Comparison of ENCODE assay signal across 12 cellular contexts in the genomic region with DNA sequence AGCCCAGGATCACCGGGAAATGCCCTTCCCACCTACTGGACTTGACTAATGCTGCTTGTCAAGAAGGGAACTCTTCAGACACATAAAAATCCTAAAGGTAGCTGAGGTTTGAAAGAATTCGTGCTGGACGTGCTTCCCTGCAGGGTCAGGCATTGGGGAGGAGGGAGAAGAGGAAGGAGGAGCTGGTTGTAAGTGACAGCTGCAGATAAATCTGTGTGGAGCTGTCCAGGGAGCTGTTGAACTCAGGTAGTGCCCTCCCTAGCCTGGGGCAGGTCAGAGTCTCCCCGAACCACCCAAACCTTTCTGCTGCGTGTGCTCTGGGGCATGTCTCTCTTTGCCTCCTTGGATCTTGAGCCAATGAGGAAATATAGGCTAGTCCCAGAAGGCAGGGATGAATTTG. TPM values are rescaled to one million over a fixed set of nuclear protein-coding genes. Genes with fewer than 3 reads are reported as not detected.
DNase-seq lines count a peak whose midpoint lies in the region; ATAC-seq and TF ChIP-seq lines count a peak whose summit lies in the region.
"Had no signal": no experiment of that assay in that cellular context is flagged by ENCODE, and none has a peak within 500 bp of the region (broad histone marks: within the 10 kb centered on the region; RNA-seq: fewer than 3 reads in every experiment).

No MANE protein-coding gene starts in this region.

- H3K36me3 Mint-ChIP-seq in CD8-positive, alpha-beta memory T cell, result no peaks in the 10 kb centered on the region
- H3K36me3 Mint-ChIP-seq in osteocyte (ENCODE audit: unreplicated experiment), result no peaks in the 10 kb centered on the region

- CTCF ChIA-PET in CD8-positive, alpha-beta memory T cell (lab: Charles Lee), result interaction anchor here (0.9 kb wide), 1 partner anchor 12 kb away, joined by 3 read pairs; no protein-coding TSS in a partner anchor

- peaks cover 33 to 47% (median 42%) of the 10 kb centered on the region in 3 donors for H3K4me1 Mint-ChIP-seq in CD8-positive, alpha-beta memory T cell
- peaks cover 25% of the 10 kb centered on the region for H3K4me1 Mint-ChIP-seq in osteocyte (ENCODE audit: unreplicated experiment)

- no peak overlapping the region for H3K4me3 Mint-ChIP-seq in CD8-positive, alpha-beta memory T cell
- no peak overlapping the region for H3K4me3 Mint-ChIP-seq in osteocyte (ENCODE audit: unreplicated experiment)
- H3K4me3 Mint-ChIP-seq: activated B cell treated with CpG ODN at 0.5 μM for 24 hours, CD14-positive monocyte had no signal

- no peaks in the 10 kb centered on the region for H3K27me3 ChIP-seq in CD8-positive, alpha-beta memory T cell (ENCODE audit: insufficient read depth, low read length, poor library complexity, severe bottlenecking)
- H3K27me3 ChIP-seq in hepatocyte, result no peaks in the 10 kb centered on the region

- no peak for TF ChIP-seq CTCF in hepatocyte (IDR thresholded peaks at IDR 0.05; ENCODE audit: poor library complexity)
- no peak for TF ChIP-seq CTCF in osteocyte (IDR thresholded peaks at IDR 0.05)

- no peaks in the 10 kb centered on the region for H3K79me2 ChIP-seq in hepatocyte

- peaks cover 35% of the 10 kb centered on the region for H3K4me1 ChIP-seq in CD8-positive, alpha-beta memory T cell (ENCODE audit: insufficient read depth, low read length)
- peaks cover 31% of the 10 kb centered on the region for H3K4me1 ChIP-seq in hepatocyte (ENCODE audit: insufficient read depth)

- no peak for ATAC-seq in HG03342 (IDR thresholded peaks at IDR 0.05; ENCODE audit: unreplicated experiment)
- no peak for ATAC-seq in HG02610 (IDR thresholded peaks at IDR 0.05; ENCODE audit: unreplicated experiment)

- no peaks in the 10 kb centered on the region for H3K9me3 ChIP-seq in CD8-positive, alpha-beta memory T cell (ENCODE audit: low read length)
- H3K9me3 ChIP-seq in hepatocyte (ENCODE audit: low read depth), result no peaks in the 10 kb centered on the region

- H4K20me1 ChIP-seq in hepatocyte (ENCODE audit: insufficient read depth, poor library complexity, severe bottlenecking), result no peaks in the 10 kb centered on the region

- H3K27ac ChIP-seq in CD8-positive, alpha-beta memory T cell (ENCODE audit: low read depth, low read length), result no peak overlapping the region
- H3K27ac ChIP-seq in hepatocyte, result peak overlapping the region; percentile 66

- H3K9me3 Mint-ChIP-seq in CD8-positive, alpha-beta memory T cell, result no peaks in the 10 kb centered on the region
- H3K9me3 Mint-ChIP-seq in osteocyte (ENCODE audit: unreplicated experiment), result no peaks in the 10 kb centered on the region
- H3K9me3 Mint-ChIP-seq: activated B cell treated with CpG ODN at 0.5 μM for 24 hours had no signal

- peak overlapping the region; percentile 26 for H3K4me2 ChIP-seq in hepatocyte

- no peak overlapping the region for H2AFZ ChIP-seq in hepatocyte

- H3K27me3 Mint-ChIP-seq in CD8-positive, alpha-beta memory T cell, result peaks cover 5 to 8% of the 10 kb centered on the region in 2 donors
- no peaks in the 10 kb centered on the region for H3K27me3 Mint-ChIP-seq in osteocyte (ENCODE audit: unreplicated experiment)
- H3K27me3 Mint-ChIP-seq: activated B cell treated with CpG ODN at 0.5 μM for 24 hours had no signal

- POLR2A ChIA-PET in CD8-positive, alpha-beta memory T cell (lab: Charles Lee), result no interaction called here

- H3K9me2 ChIP-seq in hepatocyte (replicated peaks; ENCODE audit: insufficient read depth), result no peaks in the 10 kb centered on the region

- no peak for DNase-seq in CD8-positive, alpha-beta memory T cell
- DNase-seq in hepatocyte (ENCODE audit: low spot score) (peak; percentile 44), osteocyte (ENCODE audit: extremely low spot score, unreplicated experiment) (no peak), T-helper 9 cell (no peak), medulla oblongata (ENCODE audit: extremely low spot score) (no peak)
- DNase-seq: activated B cell treated with CpG ODN at 0.5 μM for 24 hours; activated naive CD4-positive, alpha-beta T cell treated with anti-CD3 and anti-CD28 coated beads, Interleukin-2, amount 50 U/mL, for 16 hours; NCI-H1092 had no signal

- no peak overlapping the region for H3K4me3 ChIP-seq in CD8-positive, alpha-beta memory T cell (ENCODE audit: low read length)
- H3K4me3 ChIP-seq in hepatocyte, result no peak overlapping the region

- H3K36me3 ChIP-seq in CD8-positive, alpha-beta memory T cell (ENCODE audit: insufficient read depth, low read length), result no peaks in the 10 kb centered on the region
- H3K36me3 ChIP-seq in hepatocyte (replicated peaks; ENCODE audit: insufficient read depth, low read depth), result no peaks in the 10 kb centered on the region

- peak overlapping the region in 6 of 8 donors; percentile 29 to 87 (median 66) for H3K27ac Mint-ChIP-seq in CD8-positive, alpha-beta memory T cell
- peak overlapping the region; percentile 62 for H3K27ac Mint-ChIP-seq in osteocyte (ENCODE audit: unreplicated experiment)
- H3K27ac Mint-ChIP-seq: activated B cell treated with CpG ODN at 0.5 μM for 24 hours had no signal

- 34% methylated on average over 5 of the region's 5 CpGs for whole genome bisulfite sequencing in hepatocyte (ENCODE audit: low lambda C conversion rate, missing lambda C conversion rate)

TF ChIP-seq in PFSK-1, 5 proteins besides CTCF, POLR2A, EP300 and RAD21:
- TF ChIP-seq, protein P1, sequence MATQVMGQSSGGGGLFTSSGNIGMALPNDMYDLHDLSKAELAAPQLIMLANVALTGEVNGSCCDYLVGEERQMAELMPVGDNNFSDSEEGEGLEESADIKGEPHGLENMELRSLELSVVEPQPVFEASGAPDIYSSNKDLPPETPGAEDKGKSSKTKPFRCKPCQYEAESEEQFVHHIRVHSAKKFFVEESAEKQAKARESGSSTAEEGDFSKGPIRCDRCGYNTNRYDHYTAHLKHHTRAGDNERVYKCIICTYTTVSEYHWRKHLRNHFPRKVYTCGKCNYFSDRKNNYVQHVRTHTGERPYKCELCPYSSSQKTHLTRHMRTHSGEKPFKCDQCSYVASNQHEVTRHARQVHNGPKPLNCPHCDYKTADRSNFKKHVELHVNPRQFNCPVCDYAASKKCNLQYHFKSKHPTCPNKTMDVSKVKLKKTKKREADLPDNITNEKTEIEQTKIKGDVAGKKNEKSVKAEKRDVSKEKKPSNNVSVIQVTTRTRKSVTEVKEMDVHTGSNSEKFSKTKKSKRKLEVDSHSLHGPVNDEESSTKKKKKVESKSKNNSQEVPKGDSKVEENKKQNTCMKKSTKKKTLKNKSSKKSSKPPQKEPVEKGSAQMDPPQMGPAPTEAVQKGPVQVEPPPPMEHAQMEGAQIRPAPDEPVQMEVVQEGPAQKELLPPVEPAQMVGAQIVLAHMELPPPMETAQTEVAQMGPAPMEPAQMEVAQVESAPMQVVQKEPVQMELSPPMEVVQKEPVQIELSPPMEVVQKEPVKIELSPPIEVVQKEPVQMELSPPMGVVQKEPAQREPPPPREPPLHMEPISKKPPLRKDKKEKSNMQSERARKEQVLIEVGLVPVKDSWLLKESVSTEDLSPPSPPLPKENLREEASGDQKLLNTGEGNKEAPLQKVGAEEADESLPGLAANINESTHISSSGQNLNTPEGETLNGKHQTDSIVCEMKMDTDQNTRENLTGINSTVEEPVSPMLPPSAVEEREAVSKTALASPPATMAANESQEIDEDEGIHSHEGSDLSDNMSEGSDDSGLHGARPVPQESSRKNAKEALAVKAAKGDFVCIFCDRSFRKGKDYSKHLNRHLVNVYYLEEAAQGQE (IDR thresholded peaks at IDR 0.05; ENCODE audit: insufficient read depth in 1 of 2, low read depth in 2 of 2, low read length in 2 of 2), result peak; percentile 69 to 83
- TF ChIP-seq FOXP2 (optimal IDR thresholded peaks at IDR 0.05; ENCODE audit: borderline replicate concordance, extremely low read depth, extremely low read length, insufficient read depth), result no peak

RNA-seq across cellular contexts. Expression of gene FOS, which starts 23.7 kb away (rescaled TPM):
- total RNA-seq in CD8-positive, alpha-beta memory T cell, result 10 to 100 TPM; 15.2 to 16.8 TPM
- polyA plus RNA-seq in CD8-positive, alpha-beta memory T cell, result 768 TPM
- polyA plus RNA-seq in PFSK-1 (2012; ENCODE audit: insufficient read length, low read depth), result 52.1 TPM
- total RNA-seq in hepatocyte (657 and 865 TPM in 2 replicates), osteocyte (438 and 598 TPM in 2 replicates)
- polyA plus RNA-seq in hepatocyte, result 935 and 1,189 TPM in 2 replicates

Comparison
In these comparisons a context has a peak if more than half of its experiments do, and no peak if none do; other contexts are left out.
1. RNA of gene FOS, which starts 23.7 kb away (total RNA-seq): 657 to 865 TPM in hepatocyte and 438 to 598 TPM in osteocyte; 15.2 to 16.8 TPM in CD8-positive, alpha-beta memory T cell; every median in the first group is over 10 times any median in the second.